In genomic region chr2:68272246-68272987, GRCh38 we compare ENCODE assay signal across 18 cellular contexts. TPM values are rescaled to one million over a fixed set of nuclear protein-coding genes. Genes with fewer than 3 reads are reported as not detected.
DNase-seq lines count a peak whose midpoint lies in the region; ATAC-seq and TF ChIP-seq lines count a peak whose summit lies in the region.
"Had no signal": no experiment of that assay in that cellular context is flagged by ENCODE, and none has a peak within 500 bp of the region (broad histone marks: within the 10 kb centered on the region; RNA-seq: fewer than 3 reads in every experiment).

No MANE protein-coding gene starts in this region.

- no peak overlapping the region for H2BK15ac ChIP-seq in neuronal stem cell (ENCODE audit: low read length)

- H3K4me3 Mint-ChIP-seq in CD14-positive monocyte, result no peak overlapping the region
- no peak overlapping the region for H3K4me3 Mint-ChIP-seq in effector memory CD8-positive, alpha-beta T cell
- H3K4me3 Mint-ChIP-seq: activated naive CD8-positive, alpha-beta T cell treated with anti-CD3 and anti-CD28 coated beads, Interleukin-2, amount 50 U/mL, for 24 hours; endodermal cell; T-cell; WTC11 had no signal

- WGBS in neuronal stem cell (ENCODE audit: extremely low coverage in 2 of 2, insufficient read length in 2 of 2, insufficient replicate concordance in 1 of 2), 2 donors, result no CpG with 5 or more reads among the region's 2 CpGs

- H3K18ac ChIP-seq in neuronal stem cell (ENCODE audit: low read length), result no peak overlapping the region

- no peak overlapping the region for H2AK5ac ChIP-seq in neuronal stem cell (ENCODE audit: low read depth, low read length)

- DNase-seq in CD14-positive monocyte (ENCODE audit: low spot score) (no peak), NCI-H2171 treated with DMSO at 0.1 percent for 48 hours (lab: John Stamatoyannopoulos, UW) (peak; percentile 66), dorsolateral prefrontal cortex (no peak), neuronal stem cell (ENCODE audit: low spot score) (no peak), HPDE6-E6E7 (ENCODE audit: extremely low spot score) (no peak), WERI-Rb-1 (no peak)
- no peak for DNase-seq in effector memory CD8-positive, alpha-beta T cell
- DNase-seq: activated naive CD8-positive, alpha-beta T cell treated with anti-CD3 and anti-CD28 coated beads, Interleukin-2, amount 50 U/mL, for 24 hours; endodermal cell; GOT3; NCI-H2029; NCI-H526; stimulated activated naive CD4-positive, alpha-beta T cell treated with Interleukin-2 at 50 U/mL for 16 hours; T-cell had no signal

- peak overlapping the region in 58 of 59 donors; percentile 11 to 91 (median 74) for H3K27ac ChIP-seq in dorsolateral prefrontal cortex
- no peak overlapping the region for H3K27ac ChIP-seq in neuronal stem cell (replicated peaks; ENCODE audit: low read length)
- H3K27ac ChIP-seq in WERI-Rb-1, result no peak overlapping the region
- H3K27ac ChIP-seq: cardiac muscle cell had no signal

- H3K79me1 ChIP-seq in neuronal stem cell (ENCODE audit: low read depth, low read length), result no peaks in the 10 kb centered on the region

- H3K4me1 ChIP-seq in neuronal stem cell (ENCODE audit: control insufficient read depth in 2 of 2, insufficient read depth in 1 of 2, low read depth in 1 of 2, low read length in 2 of 2), result peaks cover 0 to 5% of the 10 kb centered on the region in 2 donors

- TF ChIP-seq CTCF in CD14-positive monocyte (IDR thresholded peaks at IDR 0.05) (no peak), dorsolateral prefrontal cortex (IDR thresholded peaks at IDR 0.05 in 54 of 56, conservative IDR thresholded peaks at IDR 0.05 in 2 of 56; ENCODE audit: low read depth in 1 of 56, partially characterized antibody in 56 of 56) (peak in 2 of 56 donors; percentile 12 to 13), WERI-Rb-1 (IDR thresholded peaks at IDR 0.05; ENCODE audit: low read depth, low read length) (no peak)

- ATAC-seq in GM19351 (IDR thresholded peaks at IDR 0.05; ENCODE audit: unreplicated experiment), result no peak
- ATAC-seq in effector memory CD8-positive, alpha-beta T cell (replicated peaks), result no peak
- ATAC-seq: activated naive CD8-positive, alpha-beta T cell treated with anti-CD3 and anti-CD28 coated beads, Interleukin-2, amount 50 U/mL, for 24 hours; T-cell; WTC11 had no signal

- H3K9me3 ChIP-seq in neuronal stem cell (replicated peaks in 1 of 2; ENCODE audit: control insufficient read depth in 2 of 2, insufficient read depth in 1 of 2, low read depth in 1 of 2, low read length in 2 of 2) (no peaks in the 10 kb centered on the region), WERI-Rb-1 (ENCODE audit: severe bottlenecking) (no peaks in the 10 kb centered on the region)

- H3K9me3 Mint-ChIP-seq in CD14-positive monocyte, result peaks cover 0 to 5% (median 0%) of the 10 kb centered on the region in 7 donors
- H3K9me3 Mint-ChIP-seq in effector memory CD8-positive, alpha-beta T cell, result no peaks in the 10 kb centered on the region
- H3K9me3 Mint-ChIP-seq: activated naive CD8-positive, alpha-beta T cell treated with anti-CD3 and anti-CD28 coated beads, Interleukin-2, amount 50 U/mL, for 24 hours; endodermal cell; T-cell; WTC11 had no signal

- peaks cover 19% of the 10 kb centered on the region for H3K4me1 Mint-ChIP-seq in CD14-positive monocyte
- no peaks in the 10 kb centered on the region for H3K4me1 Mint-ChIP-seq in effector memory CD8-positive, alpha-beta T cell (ENCODE audit: low read depth in 2 of 2)
- H3K4me1 Mint-ChIP-seq: activated naive CD8-positive, alpha-beta T cell treated with anti-CD3 and anti-CD28 coated beads, Interleukin-2, amount 50 U/mL, for 24 hours; endodermal cell; T-cell; WTC11 had no signal

- no peak overlapping the region for H4K8ac ChIP-seq in neuronal stem cell (ENCODE audit: low read depth, low read length)

- H4K91ac ChIP-seq in neuronal stem cell (ENCODE audit: low read depth, low read length, poor library complexity), result no peak overlapping the region

- peak overlapping the region; percentile 25 for H2AFZ ChIP-seq in neuronal stem cell (ENCODE audit: low read length)

- no peak overlapping the region for H3K4me2 ChIP-seq in neuronal stem cell (ENCODE audit: insufficient read depth, low read length, poor library complexity, severe bottlenecking)

- no peaks in the 10 kb centered on the region for H3K27me3 ChIP-seq in dorsolateral prefrontal cortex
- no peaks in the 10 kb centered on the region for H3K27me3 ChIP-seq in neuronal stem cell (ENCODE audit: control insufficient read depth in 3 of 3, insufficient read depth in 3 of 3, low read depth in 1 of 3, low read length in 3 of 3)
- no peaks in the 10 kb centered on the region for H3K27me3 ChIP-seq in WERI-Rb-1 (ENCODE audit: insufficient read depth, low read depth, severe bottlenecking)
- H3K27me3 ChIP-seq: cardiac muscle cell had no signal

- no peak overlapping the region for H3K14ac ChIP-seq in neuronal stem cell (ENCODE audit: low read length)

- H3K27me3 Mint-ChIP-seq in CD14-positive monocyte (ENCODE audit: low read depth in 3 of 3), result peaks cover 0 to 5% (median 0%) of the 10 kb centered on the region in 3 donors
- H3K27me3 Mint-ChIP-seq in effector memory CD8-positive, alpha-beta T cell, result peaks cover 11 to 27% of the 10 kb centered on the region in 2 donors

- H2BK12ac ChIP-seq in neuronal stem cell (ENCODE audit: low read length), result no peak overlapping the region

- intact Hi-C loops in CD14-positive monocyte (cut with micrococcal nuclease), result no loop called here
- intact Hi-C loops in dorsolateral prefrontal cortex (cut with DNase I), result no loop called here

- no peak overlapping the region for H3K9ac ChIP-seq in neuronal stem cell (ENCODE audit: low read depth, low read length, poor library complexity)

- H2BK120ac ChIP-seq in neuronal stem cell (ENCODE audit: low read depth, low read length), result no peak overlapping the region

- no peaks in the 10 kb centered on the region for H3K36me3 ChIP-seq in neuronal stem cell (replicated peaks in 1 of 2; ENCODE audit: control insufficient read depth in 2 of 2, insufficient read depth in 2 of 2, low read length in 2 of 2)
- H3K36me3 ChIP-seq in WERI-Rb-1, result no peaks in the 10 kb centered on the region
- H3K36me3 ChIP-seq: cardiac muscle cell had no signal

- peak overlapping the region in 10 of 59 donors; percentile 1 to 23 (median 7) for H3K4me3 ChIP-seq in dorsolateral prefrontal cortex
- no peak overlapping the region for H3K4me3 ChIP-seq in neuronal stem cell (ENCODE audit: low read length in 2 of 2)
- H3K4me3 ChIP-seq in WERI-Rb-1 (ENCODE audit: low read depth, low read length), result no peak overlapping the region
- H3K4me3 ChIP-seq: cardiac muscle cell had no signal

- no peaks in the 10 kb centered on the region for H3K36me3 Mint-ChIP-seq in CD14-positive monocyte
- H3K36me3 Mint-ChIP-seq in effector memory CD8-positive, alpha-beta T cell (ENCODE audit: insufficient read depth), result no peaks in the 10 kb centered on the region
- H3K36me3 Mint-ChIP-seq: T-cell, WTC11 had no signal

- H3K23ac ChIP-seq in neuronal stem cell (ENCODE audit: low read depth, low read length, poor library complexity), result no peak overlapping the region

- H3K27ac Mint-ChIP-seq in CD14-positive monocyte, result peak overlapping the region; percentile 54 to 94 (median 90)
- no peak overlapping the region for H3K27ac Mint-ChIP-seq in effector memory CD8-positive, alpha-beta T cell
- H3K27ac Mint-ChIP-seq: activated naive CD8-positive, alpha-beta T cell treated with anti-CD3 and anti-CD28 coated beads, Interleukin-2, amount 50 U/mL, for 24 hours; endodermal cell; T-cell; WTC11 had no signal

- no peak overlapping the region for H2BK5ac ChIP-seq in neuronal stem cell (ENCODE audit: low read length)

- no peak overlapping the region for H3K4ac ChIP-seq in neuronal stem cell (ENCODE audit: low read length)

RNA-seq across cellular contexts. Expression of gene PPP3R1, which starts 20.1 kb away (rescaled TPM):
- 10 to 100 TPM in 1 of 2 donors, 1 to 10 TPM in 1; 8.7 to 10.7 TPM for polyA plus RNA-seq in CD14-positive monocyte
- 100 to 1,000 TPM; 127 to 464 (median 336) TPM for total RNA-seq in dorsolateral prefrontal cortex
- polyA plus RNA-seq in neuronal stem cell (2013, experiment 1 of 2), result 24.6 TPM
- polyA plus RNA-seq in neuronal stem cell (2013, experiment 2 of 2), result 25.2 TPM

RNA-seq across cellular contexts. Expression of gene CNRIP1, which starts 47.3 kb away (rescaled TPM):
- under 1 TPM; 0.17 to 0.53 TPM for polyA plus RNA-seq in CD14-positive monocyte
- total RNA-seq in dorsolateral prefrontal cortex, result 100 to 1,000 TPM in 55 of 120 experiments, 10 to 100 TPM in 65; 48.6 to 133 (median 99.0) TPM
- polyA plus RNA-seq in neuronal stem cell (2013, experiment 1 of 2), result 5.9 TPM
- polyA plus RNA-seq in neuronal stem cell (2013, experiment 2 of 2), result 5.9 TPM
- total RNA-seq: HT-29 had no signal

Comparison
In these comparisons a context has a peak if more than half of its experiments do, and no peak if none do; other contexts are left out.
1. H3K27ac Mint-ChIP-seq: peak in CD14-positive monocyte (7 of 7); none in effector memory CD8-positive, alpha-beta T cell (0 of 2).
2. H3K27ac ChIP-seq: peak in dorsolateral prefrontal cortex (58 of 59); none in neuronal stem cell (single experiment) and WERI-Rb-1 (single experiment).